Comparison of ENCODE assay signal across 23 cellular contexts in genomic region chr4:102665527-102665926, GRCh38.
DNase-seq lines count a peak whose midpoint lies in the region; ATAC-seq, FAIRE-seq and TF ChIP-seq lines count a peak whose summit lies in the region.
"Had no signal": no experiment of that assay in that cellular context is flagged by ENCODE, and none has a peak within 500 bp of the region (broad histone marks: within the 10 kb centered on the region; RNA-seq: fewer than 3 reads in every experiment).

No MANE protein-coding gene starts in this region.

- no peaks in the 10 kb centered on the region for H3K9me3 ChIP-seq in neural progenitor cell (ENCODE audit: low read depth)
- H3K9me3 ChIP-seq: SJSA1, spleen, uterus had no signal

- TF ChIP-seq CTCF in neural progenitor cell (IDR thresholded peaks at IDR 0.05) = no peak

- H3K27me3 Mint-ChIP-seq in neural progenitor cell (ENCODE audit: insufficient read depth, low read depth) = no peaks in the 10 kb centered on the region
- H3K27me3 Mint-ChIP-seq: activated CD8-positive, alpha-beta T cell treated with anti-CD3 and anti-CD28 coated beads for 36 hours had no signal

- no peak for FAIRE-seq in H54 (lab: Jason Lieb, UNC)
- FAIRE-seq: G401.6, HepG2 had no signal

- H3K9ac ChIP-seq in neural progenitor cell = no peak overlapping the region

- H4K20me1 ChIP-seq in neural progenitor cell (ENCODE audit: low read depth) = no peaks in the 10 kb centered on the region

- no peaks in the 10 kb centered on the region for H3K27me3 ChIP-seq in neural progenitor cell
- H3K27me3 ChIP-seq: brain microvascular endothelial cell, SJSA1, spleen, uterus had no signal

- H3K4me3 ChIP-seq in neural progenitor cell = no peak overlapping the region
- H3K4me3 ChIP-seq: SJSA1, spleen, uterus had no signal

- H3K79me2 ChIP-seq in neural progenitor cell (ENCODE audit: low read depth) = no peaks in the 10 kb centered on the region

- DNase-seq in NCI-H345 (lab: John Stamatoyannopoulos, UW) = peak; percentile 4
- DNase-seq in NCI-H345 treated with DMSO at 0.1 percent for 48 hours (lab: John Stamatoyannopoulos, UW; ENCODE audit: unreplicated experiment) = no peak
- DNase-seq in NCI-H748 (lab: John Stamatoyannopoulos, UW; ENCODE audit: unreplicated experiment) = peak; percentile 82
- peak; percentile 21 for DNase-seq in cerebellar cortex (ENCODE audit: low spot score)
- DNase-seq in neural progenitor cell (ENCODE audit: low spot score) = no peak
- DNase-seq in DMS79 treated with DMSO at 0.1 percent for 48 hours (lab: John Stamatoyannopoulos, UW) = no peak
- no peak for DNase-seq in H54 (ENCODE audit: insufficient read length, low spot score)
- DNase-seq: 8988T; activated CD8-positive, alpha-beta T cell treated with anti-CD3 and anti-CD28 coated beads for 36 hours; activated T-cell treated with anti-CD3 and anti-CD28 coated beads, Interleukin-2, amount 50 U/mL, for 72 hours; brain microvascular endothelial cell; dermis blood vessel endothelial cell; erythroblast; NCI-H187 treated with DMSO at 0.1 percent for 48 hours; NCI-H524 treated with DMSO at 0.1 percent for 48 hours; spleen; uterus had no signal

- no peaks in the 10 kb centered on the region for H3F3A ChIP-seq in neural progenitor cell (ENCODE audit: low read depth)

- no peaks in the 10 kb centered on the region for H3K36me3 ChIP-seq in neural progenitor cell
- H3K36me3 ChIP-seq: brain microvascular endothelial cell, SJSA1, uterus had no signal

- H3K4me2 ChIP-seq in neural progenitor cell = no peak overlapping the region

- H3K4me1 ChIP-seq in neural progenitor cell = no peaks in the 10 kb centered on the region
- H3K4me1 ChIP-seq: spleen, uterus had no signal

- no peak overlapping the region for H3K4me3 Mint-ChIP-seq in neural progenitor cell
- H3K4me3 Mint-ChIP-seq: activated CD8-positive, alpha-beta T cell treated with anti-CD3 and anti-CD28 coated beads for 36 hours; activated T-cell treated with anti-CD3 and anti-CD28 coated beads, Interleukin-2, amount 50 U/mL, for 72 hours; T-helper 2 cell treated with Interferon-gamma antibody and Interleukin-4, amounts not matched to agents 5 μg/mL and 100 μg/mL, for 36 hours had no signal

- peaks cover 9% of the 10 kb centered on the region for H3K36me3 Mint-ChIP-seq in neural progenitor cell
- H3K36me3 Mint-ChIP-seq: activated naive CD4-positive, alpha-beta T cell treated with anti-CD3 and anti-CD28 coated beads, Interleukin-2, amount 50 U/mL, for 72 hours had no signal

- no peak overlapping the region for H2AFZ ChIP-seq in neural progenitor cell (replicated peaks)

- no peaks in the 10 kb centered on the region for H3K4me1 Mint-ChIP-seq in neural progenitor cell

- H3K27ac ChIP-seq in neural progenitor cell = no peak overlapping the region
- H3K27ac ChIP-seq: brain microvascular endothelial cell, SJSA1, spleen, uterus had no signal

- TF ChIP-seq POLR2A in H54 (IDR thresholded peaks at IDR 0.05; ENCODE audit: low read depth, low read length) = no peak

- peak overlapping the region; percentile 5 for H3K27ac Mint-ChIP-seq in neural progenitor cell
- H3K27ac Mint-ChIP-seq: activated CD8-positive, alpha-beta T cell treated with anti-CD3 and anti-CD28 coated beads for 36 hours; activated naive CD4-positive, alpha-beta T cell treated with anti-CD3 and anti-CD28 coated beads, Interleukin-2, amount 50 U/mL, for 72 hours; activated T-cell treated with anti-CD3 and anti-CD28 coated beads, Interleukin-2, amount 50 U/mL, for 72 hours; T-helper 2 cell treated with Interferon-gamma antibody and Interleukin-4, amounts not matched to agents 5 μg/mL and 100 μg/mL, for 36 hours had no signal

- no peak for ATAC-seq in GM21447 (IDR thresholded peaks at IDR 0.05; ENCODE audit: unreplicated experiment)
- ATAC-seq: activated CD8-positive, alpha-beta T cell treated with anti-CD3 and anti-CD28 coated beads for 36 hours; activated naive CD4-positive, alpha-beta T cell treated with anti-CD3 and anti-CD28 coated beads, Interleukin-2, amount 50 U/mL, for 72 hours; activated T-cell treated with anti-CD3 and anti-CD28 coated beads, Interleukin-2, amount 50 U/mL, for 72 hours; HepG2 had no signal

- H3K9me3 Mint-ChIP-seq in neural progenitor cell = no peaks in the 10 kb centered on the region
- H3K9me3 Mint-ChIP-seq: activated CD8-positive, alpha-beta T cell treated with anti-CD3 and anti-CD28 coated beads for 36 hours; activated naive CD4-positive, alpha-beta T cell treated with anti-CD3 and anti-CD28 coated beads, Interleukin-2, amount 50 U/mL, for 72 hours; activated T-cell treated with anti-CD3 and anti-CD28 coated beads, Interleukin-2, amount 50 U/mL, for 72 hours; T-helper 2 cell treated with Interferon-gamma antibody and Interleukin-4, amounts not matched to agents 5 μg/mL and 100 μg/mL, for 36 hours had no signal

Comparison
In these comparisons a context has a peak if more than half of its experiments do, and no peak if none do; other contexts are left out.
1. DNase-seq: peak in NCI-H345 (single experiment), NCI-H748 (single experiment) and cerebellar cortex (single experiment); none in NCI-H345 treated with DMSO at 0.1 percent for 48 hours (single experiment), neural progenitor cell (single experiment), DMS79 treated with DMSO at 0.1 percent for 48 hours (single experiment) and H54 (single experiment).